1 cellular context compared by ENCODE assay signal in the genomic region with DNA sequence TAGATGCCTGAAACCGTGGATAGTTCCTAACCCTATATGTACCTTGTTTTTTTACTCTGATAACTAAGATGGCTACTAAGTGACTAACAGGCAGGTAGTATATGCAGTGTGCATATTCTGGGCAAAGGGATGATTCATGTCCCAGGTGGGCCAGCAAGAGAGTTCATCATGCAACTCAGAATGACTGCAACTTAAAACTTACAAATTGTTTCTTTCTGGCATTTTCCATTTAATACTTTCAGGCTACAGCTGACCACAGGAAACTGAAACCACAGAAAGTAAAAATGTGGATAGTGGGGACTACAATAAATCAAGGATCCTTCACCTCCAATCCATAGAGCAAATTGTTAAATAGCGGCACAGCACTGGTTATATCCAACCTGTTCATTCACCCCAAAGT.
TF ChIP-seq lines count a peak whose summit lies in the region.

No MANE protein-coding gene starts in this region.

TF ChIP-seq in IMR-90, 13 proteins besides CTCF, POLR2A, EP300 and RAD21:
- TF ChIP-seq, protein P1, sequence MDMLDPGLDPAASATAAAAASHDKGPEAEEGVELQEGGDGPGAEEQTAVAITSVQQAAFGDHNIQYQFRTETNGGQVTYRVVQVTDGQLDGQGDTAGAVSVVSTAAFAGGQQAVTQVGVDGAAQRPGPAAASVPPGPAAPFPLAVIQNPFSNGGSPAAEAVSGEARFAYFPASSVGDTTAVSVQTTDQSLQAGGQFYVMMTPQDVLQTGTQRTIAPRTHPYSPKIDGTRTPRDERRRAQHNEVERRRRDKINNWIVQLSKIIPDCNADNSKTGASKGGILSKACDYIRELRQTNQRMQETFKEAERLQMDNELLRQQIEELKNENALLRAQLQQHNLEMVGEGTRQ (IDR thresholded peaks at IDR 0.05; ENCODE audit: low read depth, low read length) = no peak
- no peak for TF ChIP-seq BHLHE40 (IDR thresholded peaks at IDR 0.05; ENCODE audit: low read depth, low read length)
- TF ChIP-seq, protein P2, sequence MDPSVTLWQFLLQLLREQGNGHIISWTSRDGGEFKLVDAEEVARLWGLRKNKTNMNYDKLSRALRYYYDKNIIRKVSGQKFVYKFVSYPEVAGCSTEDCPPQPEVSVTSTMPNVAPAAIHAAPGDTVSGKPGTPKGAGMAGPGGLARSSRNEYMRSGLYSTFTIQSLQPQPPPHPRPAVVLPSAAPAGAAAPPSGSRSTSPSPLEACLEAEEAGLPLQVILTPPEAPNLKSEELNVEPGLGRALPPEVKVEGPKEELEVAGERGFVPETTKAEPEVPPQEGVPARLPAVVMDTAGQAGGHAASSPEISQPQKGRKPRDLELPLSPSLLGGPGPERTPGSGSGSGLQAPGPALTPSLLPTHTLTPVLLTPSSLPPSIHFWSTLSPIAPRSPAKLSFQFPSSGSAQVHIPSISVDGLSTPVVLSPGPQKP (IDR thresholded peaks at IDR 0.05; ENCODE audit: borderline replicate concordance, low read depth, low read length) = no peak
- no peak for TF ChIP-seq MAFK (IDR thresholded peaks at IDR 0.05; ENCODE audit: low read depth, low read length)
- TF ChIP-seq FOS (IDR thresholded peaks at IDR 0.05; ENCODE audit: low read depth, low read length) = no peak
- no peak for TF ChIP-seq NFE2L2 (IDR thresholded peaks at IDR 0.05; ENCODE audit: low read depth, low read length)
- TF ChIP-seq CHD1 (IDR thresholded peaks at IDR 0.05; ENCODE audit: low read depth, low read length) = no peak
- no peak for TF ChIP-seq SMC3 (IDR thresholded peaks at IDR 0.05; ENCODE audit: low read depth, low read length)
- no peak for TF ChIP-seq MAZ (IDR thresholded peaks at IDR 0.05; ENCODE audit: borderline replicate concordance, low read depth, low read length)
- no peak for TF ChIP-seq MXI1 (IDR thresholded peaks at IDR 0.05; ENCODE audit: borderline replicate concordance, low read depth, low read length)
- no peak for TF ChIP-seq CEBPB (IDR thresholded peaks at IDR 0.05; ENCODE audit: low read depth, low read length)
- no peak for TF ChIP-seq RFX5 (IDR thresholded peaks at IDR 0.05; ENCODE audit: low read depth, low read length)
- no peak for TF ChIP-seq RCOR1 (IDR thresholded peaks at IDR 0.05; ENCODE audit: insufficient replicate concordance, low read length)
